ENCODE assay signal across 26 cellular contexts in genomic region chr2:9021563-9022211, GRCh38.
DNase-seq lines count a peak whose midpoint lies in the region.
"Had no signal": no experiment of that assay in that cellular context is flagged by ENCODE, and none has a peak within 500 bp of the region (broad histone marks: within the 10 kb centered on the region; RNA-seq: fewer than 3 reads in every experiment).

No MANE protein-coding gene starts in this region.

- DNase-seq in NCI-H82 (lab: John Stamatoyannopoulos, UW), result peak; percentile 20
- no peak for DNase-seq in NCI-H82 treated with DMSO at 0.1 percent for 48 hours (lab: John Stamatoyannopoulos, UW; ENCODE audit: unreplicated experiment)
- peak; percentile 30 for DNase-seq in HCEC 1CT
- peak; percentile 12 for DNase-seq in T1000 (lab: John Stamatoyannopoulos, UW)
- peak; percentile 44 for DNase-seq in kidney tubule cell (ENCODE audit: low spot score)
- DNase-seq in activated gamma-delta T cell (lab: John Stamatoyannopoulos, UW), result no peak
- no peak for DNase-seq in middle frontal gyrus (ENCODE audit: extremely low spot score, low spot score)
- no peak for DNase-seq in DMS153 (lab: John Stamatoyannopoulos, UW)
- DNase-seq: activated CD8-positive, alpha-beta T cell treated with anti-CD3 and anti-CD28 coated beads for 36 hours; activated effector memory CD4-positive, alpha-beta T cell treated with Interleukin-2 at 50 U/mL for 16 hours; activated naive CD8-positive, alpha-beta T cell treated with anti-CD3 and anti-CD28 coated beads, Interleukin-2, amount 10 ng/mL, durations not matched to agents 7 days and 5 days; caudate nucleus; CD8-positive, alpha-beta memory T cell; GDM1; H9; KG1; kidney glomerular epithelial cell; NCI-H2171; NCI-H526; pancreas; Peyer's patch; retina; SIG-M5; stimulated activated CD4-positive, alpha-beta T cell treated with anti-CD3 and anti-CD28 coated beads, Interleukin-1b, Interleukin-23, amount 100 ng/mL, for 48 hours; stimulated activated CD8-positive, alpha-beta memory T cell treated with anti-CD3 and anti-CD28 coated beads, Interleukin-4, amount 100 ng/mL, for 48 hours; transverse colon had no signal

Comparison
In these comparisons a context has a peak if more than half of its experiments do, and no peak if none do; other contexts are left out.
1. DNase-seq: peak in NCI-H82 (single experiment), HCEC 1CT (single experiment), T1000 (single experiment) and kidney tubule cell (single experiment); none in NCI-H82 treated with DMSO at 0.1 percent for 48 hours (single experiment), activated gamma-delta T cell (single experiment), middle frontal gyrus (single experiment) and DMS153 (single experiment).